Comparison of ENCODE assay signal across 29 cellular contexts in genomic region chr6:131244942-131245341, GRCh38.
"Had no signal": no experiment of that assay in that cellular context is flagged by ENCODE, and none has a peak within 500 bp of the region (broad histone marks: within the 10 kb centered on the region; RNA-seq: fewer than 3 reads in every experiment).

No MANE protein-coding gene starts in this region.

- H3K27ac Mint-ChIP-seq: endodermal cell, mesothelial cell of epicardium, nephron progenitor cell, type B pancreatic cell had no signal

- H3K9me3 Mint-ChIP-seq: naive B cell had no signal

- DNase-seq: dorsolateral prefrontal cortex; effector CD4-positive, alpha-beta T cell; endodermal cell; glutamatergic neuron; heart right ventricle; hippocampal formation; left cardiac atrium; left lung; mesenchymal stem cell; mucosa of descending colon; naive B cell; nephron progenitor cell; nucleus accumbens; stimulated activated CD4-positive, alpha-beta T cell treated with anti-CD3 and anti-CD28 coated beads, Interleukin-12 subunit alpha, Interleukin-12 subunit beta, amount 100 ng/mL, for 4 hours; stimulated activated CD4-positive, alpha-beta T cell treated with anti-CD3 and anti-CD28 coated beads, Interleukin-1b, Interleukin-23, amount 100 ng/mL, for 48 hours; stimulated activated CD4-positive, alpha-beta T cell treated with anti-CD3 and anti-CD28 coated beads, Interleukin-4, amount 100 ng/mL, for 1 hour; stimulated activated CD8-positive, alpha-beta memory T cell treated with anti-CD3 and anti-CD28 coated beads, Interleukin-4, amount 100 ng/mL, for 48 hours; stimulated activated naive CD4-positive, alpha-beta T cell treated with Interleukin-2 at 50 U/mL for 16 hours; stomach; testis; tibial artery had no signal

- H3K4me1 ChIP-seq: foreskin keratinocyte, prostate gland, right atrium auricular region had no signal

- H3K4me3 ChIP-seq: dorsolateral prefrontal cortex, esophagus muscularis mucosa, heart right ventricle, left lung, mucosa of descending colon, prostate gland, right atrium auricular region, smooth muscle cell, stomach, testis, tibial artery had no signal

- H3K27me3 ChIP-seq: dorsolateral prefrontal cortex, esophagus muscularis mucosa, foreskin keratinocyte, heart right ventricle, left lung, right atrium auricular region, stomach, testis, tibial artery had no signal

- H3K4me3 Mint-ChIP-seq: endodermal cell, mesothelial cell of epicardium, nephron progenitor cell, type B pancreatic cell had no signal

- H3K36me3 ChIP-seq: esophagus muscularis mucosa, heart right ventricle, left lung, prostate gland, right atrium auricular region, stomach, tibial artery had no signal

- H3K36me3 Mint-ChIP-seq: naive B cell, type B pancreatic cell had no signal

- H3K27me3 Mint-ChIP-seq: naive B cell, type B pancreatic cell had no signal

- H3K9me3 ChIP-seq: esophagus muscularis mucosa, mucosa of descending colon, prostate gland, right atrium auricular region, testis, tibial artery had no signal

- H3K27ac ChIP-seq: dorsolateral prefrontal cortex, esophagus muscularis mucosa, foreskin keratinocyte, heart right ventricle, left lung, prostate gland, right atrium auricular region, stomach, testis, tibial artery had no signal

- ATAC-seq: heart right ventricle, left cardiac atrium, left lung, mucosa of descending colon, sciatic nerve had no signal
